8 cellular contexts compared by ENCODE assay signal in genomic region chr2:231297108-231297908, GRCh38.
DNase-seq lines count a peak whose midpoint lies in the region; ATAC-seq and TF ChIP-seq lines count a peak whose summit lies in the region.

No MANE protein-coding gene starts in this region.

- intact Hi-C loops in IMR-90 (cut with micrococcal nuclease), result loop anchor here (1.0 kb wide), 3 partner anchors 108 to 155 kb away; no protein-coding TSS in a partner anchor
- intact Hi-C loops in mucosa of descending colon (cut with DNase I, micrococcal nuclease), result loop anchor here in 1 of 2 donors (10.0 kb wide), 1 partner anchor 117 kb away; no protein-coding TSS in a partner anchor
- intact Hi-C loops in uterus (cut with DNase I; ENCODE audit: low total_unique reads), result no loop called here

- H4K91ac ChIP-seq in IMR-90 (ENCODE audit: insufficient read depth, low read depth, low read length), result no peak overlapping the region

- peak overlapping the region; percentile 64 for H2AFZ ChIP-seq in IMR-90 (replicated peaks; ENCODE audit: low read length, poor library complexity)

- POLR2A ChIA-PET in IMR-90 (lab: Charles Lee; ENCODE audit: unreplicated experiment), result no interaction called here

- no peak overlapping the region for H2AK9ac ChIP-seq in IMR-90 (replicated peaks; ENCODE audit: low read depth, low read length, poor library complexity)

- no peak overlapping the region for H3K4me3 Mint-ChIP-seq in T-helper 17 cell

- H2BK120ac ChIP-seq in IMR-90 (ENCODE audit: low read depth, low read length), result no peak overlapping the region

- 80% methylated on average over 2 of the region's 12 CpGs; no CpG with 5 or more reads in 1 of the 2 experiments for WGBS in IMR-90 (ENCODE audit: extremely low coverage in 2 of 2, insufficient read length in 1 of 2), 2 experiments

- H3K27me3 ChIP-seq in IMR-90 (ENCODE audit: control insufficient read depth, insufficient read depth, low read length), result no peaks in the 10 kb centered on the region
- no peaks in the 10 kb centered on the region for H3K27me3 ChIP-seq in uterus

- H3K9me3 ChIP-seq in IMR-90 (ENCODE audit: control insufficient read depth, insufficient read depth, low read length), result no peaks in the 10 kb centered on the region
- no peaks in the 10 kb centered on the region for H3K9me3 ChIP-seq in mucosa of descending colon
- no peaks in the 10 kb centered on the region for H3K9me3 ChIP-seq in uterus
- H3K9me3 ChIP-seq in T-helper 17 cell (ENCODE audit: control insufficient read depth, low read length, poor library complexity, severe bottlenecking), result no peaks in the 10 kb centered on the region

- DNase-seq in DMS153 (lab: John Stamatoyannopoulos, UW), result peak; percentile 3
- peak; percentile 54 for DNase-seq in IMR-90
- DNase-seq in SKM-1 treated with dmso at 0.1 percent for 144 hours (lab: John Stamatoyannopoulos, UW; ENCODE audit: unreplicated experiment), result peak; percentile 62
- DNase-seq in epithelial cell of proximal tubule (ENCODE audit: low read depth), result no peak
- peak; percentile 73 to 80 (median 77) for DNase-seq in mucosa of descending colon
- DNase-seq in uterus, result peak; percentile 30 to 33
- DNase-seq in T-helper 17 cell, result no peak

- H3K4me3 ChIP-seq in IMR-90 (ENCODE audit: insufficient read depth, low read depth, low read length), result no peak overlapping the region
- no peak overlapping the region for H3K4me3 ChIP-seq in epithelial cell of proximal tubule (ENCODE audit: low read depth, low read length)
- no peak overlapping the region for H3K4me3 ChIP-seq in mucosa of descending colon
- no peak overlapping the region for H3K4me3 ChIP-seq in uterus

- dilution Hi-C loops in IMR-90 (cut with HindIII; ENCODE audit: low sequenced_read_pairs, unreplicated experiment), result no loop called here

- no peak overlapping the region for H2BK5ac ChIP-seq in IMR-90 (ENCODE audit: low read depth, low read length, poor library complexity, severe bottlenecking)

- TF ChIP-seq POLR2A in IMR-90 (IDR thresholded peaks at IDR 0.05; ENCODE audit: low read depth, low read length) (no peak), uterus (IDR thresholded peaks at IDR 0.05) (no peak)

- CTCF ChIA-PET in IMR-90 (lab: Yijun Ruan, JAX), result interaction anchor here (0.5 to 1.8 kb wide), 10 partner anchors 9 to 118 kb away, joined by 3 to 6 read pairs (median 3); no protein-coding TSS in a partner anchor

- peaks cover 2% of the 10 kb centered on the region for H3K4me1 Mint-ChIP-seq in T-helper 17 cell

- H3K36me3 ChIP-seq in IMR-90 (ENCODE audit: control insufficient read depth, insufficient read depth, low read length) (peaks cover 20% of the 10 kb centered on the region), mucosa of descending colon (ENCODE audit: low read depth) (no peaks in the 10 kb centered on the region), uterus (no peaks in the 10 kb centered on the region)

- H4K20me1 ChIP-seq in IMR-90 (ENCODE audit: insufficient read depth, low read length), result no peaks in the 10 kb centered on the region

- no peak overlapping the region for H3K27ac Mint-ChIP-seq in T-helper 17 cell

- H3K18ac ChIP-seq in IMR-90 (ENCODE audit: low read depth, low read length), result no peak overlapping the region

- BruUV-seq in IMR-90 (replicated peaks; lab: Mats Ljungman, UMichigan), result no TSS peak

- TF ChIP-seq RAD21 in IMR-90 (IDR thresholded peaks at IDR 0.05; ENCODE audit: low read length), result peak; percentile 78

- H3K27me3 Mint-ChIP-seq in T-helper 17 cell, result peaks cover 39% of the 10 kb centered on the region

- no peak overlapping the region for H3K14ac ChIP-seq in IMR-90 (replicated peaks; ENCODE audit: low read depth, low read length)

- H3K36me3 Mint-ChIP-seq in T-helper 17 cell (ENCODE audit: low read depth), result no peaks in the 10 kb centered on the region

- no peak overlapping the region for H2BK20ac ChIP-seq in IMR-90 (ENCODE audit: low read depth, low read length)

- no peak overlapping the region for H2BK15ac ChIP-seq in IMR-90 (ENCODE audit: low read depth, low read length)

- ATAC-seq in GM19452 (IDR thresholded peaks at IDR 0.05; ENCODE audit: unreplicated experiment) (peak; percentile 52), IMR-90 (ENCODE audit: low read depth) (peak; percentile 98), mucosa of descending colon (peak; percentile 73), T-helper 17 cell (no peak)

- no peak overlapping the region for H4K5ac ChIP-seq in IMR-90 (ENCODE audit: low read depth, low read length)

- no peak overlapping the region for H3K27ac ChIP-seq in IMR-90 (ENCODE audit: insufficient read depth, low read length)
- no peak overlapping the region for H3K27ac ChIP-seq in uterus

- in situ Hi-C loops in IMR-90 (cut with MboI; ENCODE audit: low sequenced_read_pairs), result loop anchor here (5.0 kb wide), 1 partner anchor 115 kb away; no protein-coding TSS in a partner anchor

- H3K4ac ChIP-seq in IMR-90 (ENCODE audit: low read depth, low read length), result no peak overlapping the region

- no peak overlapping the region for H4K8ac ChIP-seq in IMR-90 (ENCODE audit: low read depth in 2 of 2, low read length in 2 of 2)

- H3K79me1 ChIP-seq in IMR-90 (ENCODE audit: low read depth in 1 of 2, low read length in 2 of 2), result no peaks in the 10 kb centered on the region

- H3K4me2 ChIP-seq in IMR-90 (ENCODE audit: low read depth, low read length), result no peak overlapping the region

- H3K9me1 ChIP-seq in IMR-90 (ENCODE audit: insufficient read depth, low read length), result no peaks in the 10 kb centered on the region

- H3K56ac ChIP-seq in IMR-90 (ENCODE audit: extremely low read depth, insufficient read depth, low read length), result no peak overlapping the region

- no peak overlapping the region for H3K9ac ChIP-seq in IMR-90 (ENCODE audit: low read depth, low read length)

- H3K4me1 ChIP-seq in IMR-90 (ENCODE audit: control insufficient read depth, insufficient read depth, low read length) (0 out of 2 replicates have a peak, but pooled peaks cover 2% of the 10 kb centered on the region), mucosa of descending colon (ENCODE audit: low read depth) (peaks cover 8% of the 10 kb centered on the region), uterus (no peaks in the 10 kb centered on the region)

- H3K23ac ChIP-seq in IMR-90 (ENCODE audit: low read depth, low read length), result no peak overlapping the region

- no peak overlapping the region for H2AK5ac ChIP-seq in IMR-90 (ENCODE audit: low read depth, low read length)

- TF ChIP-seq CTCF in IMR-90 (conservative IDR thresholded peaks at IDR 0.05; ENCODE audit: low read depth, low read length) (peak; percentile 66), epithelial cell of proximal tubule (conservative IDR thresholded peaks at IDR 0.05; ENCODE audit: low read depth, low read length) (peak; percentile 82), mucosa of descending colon (IDR thresholded peaks at IDR 0.05) (peak; percentile 62), uterus (IDR thresholded peaks at IDR 0.05) (peak in 3 of 4 experiments; percentile 35 to 58 (median 40))

TF ChIP-seq in IMR-90, 13 proteins besides CTCF, POLR2A, EP300 and RAD21:
- 0 out of 2 replicates have a peak, but pooled peaks have one; percentile 26 for TF ChIP-seq MAZ (IDR thresholded peaks at IDR 0.05; ENCODE audit: borderline replicate concordance, low read depth, low read length)
- TF ChIP-seq CEBPB (IDR thresholded peaks at IDR 0.05; ENCODE audit: low read depth, low read length), result no peak
- TF ChIP-seq NFE2L2 (IDR thresholded peaks at IDR 0.05; ENCODE audit: low read depth, low read length), result no peak
- TF ChIP-seq MAFK (IDR thresholded peaks at IDR 0.05; ENCODE audit: low read depth, low read length), result no peak
- no peak for TF ChIP-seq RFX5 (IDR thresholded peaks at IDR 0.05; ENCODE audit: low read depth, low read length)
- TF ChIP-seq MXI1 (IDR thresholded peaks at IDR 0.05; ENCODE audit: borderline replicate concordance, low read depth, low read length), result no peak
- no peak for TF ChIP-seq USF2 (IDR thresholded peaks at IDR 0.05; ENCODE audit: low read depth, low read length)
- TF ChIP-seq ELK1 (IDR thresholded peaks at IDR 0.05; ENCODE audit: borderline replicate concordance, low read depth, low read length), result no peak
- TF ChIP-seq RCOR1 (IDR thresholded peaks at IDR 0.05; ENCODE audit: insufficient replicate concordance, low read length), result no peak
- peak; percentile 86 for TF ChIP-seq SMC3 (IDR thresholded peaks at IDR 0.05; ENCODE audit: low read depth, low read length)
- no peak for TF ChIP-seq CHD1 (IDR thresholded peaks at IDR 0.05; ENCODE audit: low read depth, low read length)
- TF ChIP-seq BHLHE40 (IDR thresholded peaks at IDR 0.05; ENCODE audit: low read depth, low read length), result no peak

Comparison
In these comparisons a context has a peak if more than half of its experiments do, and no peak if none do; other contexts are left out.
1. DNase-seq: peak in DMS153 (single experiment), IMR-90 (single experiment), SKM-1 treated with dmso at 0.1 percent for 144 hours (single experiment), mucosa of descending colon (3 of 3) and uterus (2 of 2); none in epithelial cell of proximal tubule (single experiment) and T-helper 17 cell (0 of 3).
2. Peak in every context shown above with its lines, with median percentiles within 50 percentile points of each other: CTCF ChIP-seq.